ENCODE assay signal across 25 cellular contexts in genomic region chr1:27861436-27861835, GRCh38.
"Had no signal": no experiment of that assay in that cellular context is flagged by ENCODE, and none has a peak within 500 bp of the region (broad histone marks: within the 10 kb centered on the region; RNA-seq: fewer than 3 reads in every experiment).

No MANE protein-coding gene starts in this region.

- H3K9me3 Mint-ChIP-seq: activated naive CD8-positive, alpha-beta T cell treated with anti-CD3 and anti-CD28 coated beads, Interleukin-2, amount 10 ng/mL, durations not matched to agents 7 days and 5 days; activated T-cell treated with anti-CD3 and anti-CD28 coated beads, Interleukin-2, amount 50 U/mL, for 24 hours; activated T-helper 2 cell treated with anti-CD3 and anti-CD28 coated beads, Interferon-gamma antibody, Interleukin-2, Interleukin-4, amounts not matched to agents 10 μg/mL and 5 μg/mL and 100 μg/mL, durations not matched to agents 14 hours and 24 hours and 36 hours; endodermal cell; mesothelial cell of epicardium; natural killer cell; T-helper 2 cell treated with Interferon-gamma antibody and Interleukin-4, amounts not matched to agents 5 μg/mL and 100 μg/mL, for 36 hours had no signal

- H3K27ac ChIP-seq: left ventricle myocardium inferior, psoas muscle, uterus had no signal

- H3K36me3 Mint-ChIP-seq: activated naive CD8-positive, alpha-beta T cell treated with anti-CD3 and anti-CD28 coated beads, Interleukin-2, amount 10 ng/mL, durations not matched to agents 7 days and 5 days; mesothelial cell of epicardium; natural killer cell had no signal

- H3K4me1 ChIP-seq: breast epithelium, pancreas, psoas muscle, uterus had no signal

- H3K27me3 ChIP-seq: breast epithelium, esophagus squamous epithelium, gastrocnemius medialis, pancreas, right atrium auricular region, spleen, transverse colon, uterus had no signal

- ATAC-seq: gastrocnemius medialis, natural killer cell, pancreas, psoas muscle had no signal

- H3K9me3 ChIP-seq: breast epithelium, esophagus squamous epithelium, gastrocnemius medialis, left ventricle myocardium inferior, pancreas, psoas muscle, right atrium auricular region, spleen, transverse colon, uterus had no signal

- H3K4me3 ChIP-seq: breast epithelium, esophagus squamous epithelium, gastrocnemius medialis, left ventricle myocardium inferior, pancreas, psoas muscle, right atrium auricular region, transverse colon, uterus had no signal

- DNase-seq: activated CD4-positive, alpha-beta T cell treated with anti-CD3 and anti-CD28 coated beads for 1 hour; activated CD4-positive, alpha-beta T cell treated with anti-CD3 and anti-CD28 coated beads, Interleukin-2, amount 50 U/mL, for 1 hour; activated CD8-positive, alpha-beta memory T cell treated with anti-CD3 and anti-CD28 coated beads, Interleukin-2, amount 50 U/mL, for 4 hours; activated naive CD4-positive, alpha-beta T cell; activated naive CD8-positive, alpha-beta T cell treated with anti-CD3 and anti-CD28 coated beads, Interleukin-2, amount 10 ng/mL, durations not matched to agents 7 days and 5 days; activated T-cell treated with anti-CD3 and anti-CD28 coated beads, Interleukin-2, amount 50 U/mL, for 24 hours; amniotic stem cell; endodermal cell; esophagus squamous epithelium; gastrocnemius medialis; hippocampal formation; kidney glomerular epithelial cell; left ventricle myocardium inferior; natural killer cell; psoas muscle; spleen; stimulated activated CD4-positive, alpha-beta T cell treated with anti-CD3 and anti-CD28 coated beads, Interleukin-4, amount 100 ng/mL, for 1 hour; transverse colon; uterus had no signal

- H3K27me3 Mint-ChIP-seq: activated naive CD8-positive, alpha-beta T cell treated with anti-CD3 and anti-CD28 coated beads, Interleukin-2, amount 10 ng/mL, durations not matched to agents 7 days and 5 days; activated T-cell treated with anti-CD3 and anti-CD28 coated beads, Interleukin-2, amount 50 U/mL, for 24 hours had no signal

- H3K4me3 Mint-ChIP-seq: activated naive CD8-positive, alpha-beta T cell treated with anti-CD3 and anti-CD28 coated beads, Interleukin-2, amount 10 ng/mL, durations not matched to agents 7 days and 5 days; activated T-cell treated with anti-CD3 and anti-CD28 coated beads, Interleukin-2, amount 50 U/mL, for 24 hours; endodermal cell; mesothelial cell of epicardium; natural killer cell; T-helper 2 cell treated with Interferon-gamma antibody and Interleukin-4, amounts not matched to agents 5 μg/mL and 100 μg/mL, for 36 hours had no signal

- H3K27ac Mint-ChIP-seq: activated T-cell treated with anti-CD3 and anti-CD28 coated beads, Interleukin-2, amount 50 U/mL, for 24 hours; activated T-helper 2 cell treated with anti-CD3 and anti-CD28 coated beads, Interferon-gamma antibody, Interleukin-2, Interleukin-4, amounts not matched to agents 10 μg/mL and 5 μg/mL and 100 μg/mL, durations not matched to agents 14 hours and 24 hours and 36 hours; endodermal cell; mesothelial cell of epicardium had no signal

- H3K36me3 ChIP-seq: breast epithelium, esophagus squamous epithelium, gastrocnemius medialis, left ventricle myocardium inferior, pancreas, right atrium auricular region, spleen, transverse colon, uterus had no signal
